ENCODE assay signal across 9 cellular contexts in genomic region chr10:80159166-80159888, GRCh38. TPM values are rescaled to one million over a fixed set of nuclear protein-coding genes. Genes with fewer than 3 reads are reported as not detected.
DNase-seq lines count a peak whose midpoint lies in the region; ATAC-seq and TF ChIP-seq lines count a peak whose summit lies in the region.
"Had no signal": no experiment of that assay in that cellular context is flagged by ENCODE, and none has a peak within 500 bp of the region (broad histone marks: within the 10 kb centered on the region; RNA-seq: fewer than 3 reads in every experiment).

No MANE protein-coding gene starts in this region.

- peaks cover 63% of the 10 kb centered on the region for H3K36me3 ChIP-seq in IMR-90 (ENCODE audit: control insufficient read depth, insufficient read depth, low read length)
- no peaks in the 10 kb centered on the region for H3K36me3 ChIP-seq in hepatocyte (replicated peaks; ENCODE audit: insufficient read depth, low read depth)

- CTCF ChIA-PET in IMR-90 (lab: Yijun Ruan, JAX) = interaction anchor here (1.1 kb wide), 1 partner anchor 44 kb away, joined by 4 read pairs; no protein-coding TSS in a partner anchor

- peak overlapping the region; percentile 99 for H3K4ac ChIP-seq in IMR-90 (ENCODE audit: low read depth, low read length)

- peaks cover 66% of the 10 kb centered on the region for H3K36me3 Mint-ChIP-seq in activated T-helper 1 cell treated with anti-CD3 and anti-CD28 coated beads, Interleukin-12 subunit alpha, Interleukin-12 subunit beta, Interleukin-2, Interleukin-4 antibody, amounts not matched to agents 30 ng/mL and 10 ng/mL and 1 ng/mL, durations not matched to agents 14 hours and 24 hours and 36 hours (ENCODE audit: low read depth)

- in situ Hi-C loops in IMR-90 (cut with MboI; ENCODE audit: low sequenced_read_pairs) = loop anchor here (10.0 to 25.0 kb wide), 2 partner anchors 45 to 303 kb away; partner anchors contain the start of genes ANXA11 and TSPAN14

- TF ChIP-seq CTCF in IMR-90 (conservative IDR thresholded peaks at IDR 0.05; ENCODE audit: low read depth, low read length) = no peak
- TF ChIP-seq CTCF in hepatocyte (IDR thresholded peaks at IDR 0.05; ENCODE audit: poor library complexity) = no peak

- H3K79me1 ChIP-seq in IMR-90 (ENCODE audit: low read depth in 1 of 2, low read length in 2 of 2) = peaks cover 25 to 76% of the 10 kb centered on the region in 2 experiments; a peak in 3 of 4 replicates

- H3K27ac ChIP-seq in IMR-90 (ENCODE audit: insufficient read depth, low read length) = peak overlapping the region; percentile 94
- H3K27ac ChIP-seq in hepatocyte = peak overlapping the region; percentile 91

- no peak for DNase-seq in IMR-90
- DNase-seq in activated T-helper 1 cell treated with anti-CD3 and anti-CD28 coated beads, Interleukin-12 subunit alpha, Interleukin-12 subunit beta, Interleukin-2, Interleukin-4 antibody, amounts not matched to agents 30 ng/mL and 10 ng/mL and 1 ng/mL, durations not matched to agents 14 hours and 24 hours and 36 hours (ENCODE audit: low spot score) = no peak
- no peak for DNase-seq in hepatocyte (ENCODE audit: low spot score)
- DNase-seq in stimulated activated naive CD8-positive, alpha-beta T cell treated with anti-CD3 and anti-CD28 coated beads, Interleukin-15, amount 100 ng/mL, for 72 hours = no peak
- no peak for DNase-seq in stimulated activated CD4-positive, alpha-beta T cell treated with anti-CD3 and anti-CD28 coated beads, Interleukin-4, amount 100 ng/mL, for 4 hours
- DNase-seq in NCI-H1694 (lab: John Stamatoyannopoulos, UW) = no peak
- DNase-seq: NCI-H1436 treated with DMSO at 0.1 percent for 48 hours had no signal

- TF ChIP-seq RAD21 in IMR-90 (IDR thresholded peaks at IDR 0.05; ENCODE audit: low read length) = no peak

- H2AFZ ChIP-seq in IMR-90 (replicated peaks; ENCODE audit: low read length, poor library complexity) (no peak overlapping the region), hepatocyte (no peak overlapping the region)

- 95% methylated on average over 4 of the region's 9 CpGs; no CpG with 5 or more reads in 1 of the 2 experiments for WGBS in IMR-90 (ENCODE audit: extremely low coverage in 2 of 2, insufficient read length in 1 of 2), 2 experiments
- 80% methylated on average over 9 of the region's 9 CpGs for WGBS in hepatocyte (ENCODE audit: low lambda C conversion rate, missing lambda C conversion rate)

- no peaks in the 10 kb centered on the region for H3K9me2 ChIP-seq in hepatocyte (replicated peaks; ENCODE audit: insufficient read depth)

- POLR2A ChIA-PET in IMR-90 (lab: Charles Lee; ENCODE audit: unreplicated experiment) = no interaction called here

- H3K4me3 ChIP-seq in IMR-90 (ENCODE audit: insufficient read depth, low read depth, low read length) = no peak overlapping the region
- no peak overlapping the region for H3K4me3 ChIP-seq in hepatocyte

- H3K9me3 ChIP-seq in IMR-90 (ENCODE audit: control insufficient read depth, insufficient read depth, low read length) (no peaks in the 10 kb centered on the region), hepatocyte (ENCODE audit: low read depth) (no peaks in the 10 kb centered on the region)

- peak overlapping the region; percentile 94; the same call in 2 of the 3 replicates for H2BK15ac ChIP-seq in IMR-90 (ENCODE audit: low read depth, low read length)

- peak overlapping the region; percentile 94 for H4K91ac ChIP-seq in IMR-90 (ENCODE audit: insufficient read depth, low read depth, low read length)

- H3K9ac ChIP-seq in IMR-90 (ENCODE audit: low read depth, low read length) = no peak overlapping the region

- dilution Hi-C loops in IMR-90 (cut with HindIII; ENCODE audit: low sequenced_read_pairs, unreplicated experiment) = no loop called here

- peak overlapping the region; percentile 83 for H3K14ac ChIP-seq in IMR-90 (replicated peaks; ENCODE audit: low read depth, low read length)

- H2BK20ac ChIP-seq in IMR-90 (ENCODE audit: low read depth, low read length) = peak overlapping the region; percentile 97

- H2BK120ac ChIP-seq in IMR-90 (ENCODE audit: low read depth, low read length) = peak overlapping the region; percentile 95

- intact Hi-C loops in IMR-90 (cut with micrococcal nuclease) = no loop called here
- intact Hi-C loops in activated T-helper 1 cell treated with anti-CD3 and anti-CD28 coated beads, Interleukin-12 subunit alpha, Interleukin-12 subunit beta, Interleukin-2, Interleukin-4 antibody, amounts not matched to agents 30 ng/mL and 10 ng/mL and 1 ng/mL, durations not matched to agents 14 hours and 24 hours and 36 hours (cut with micrococcal nuclease) = no loop called here

- H3K4me1 ChIP-seq in IMR-90 (ENCODE audit: control insufficient read depth, insufficient read depth, low read length) (peaks cover 50% of the 10 kb centered on the region), hepatocyte (ENCODE audit: insufficient read depth) (peaks cover 18% of the 10 kb centered on the region)

- peak overlapping the region; percentile 90; the same call in 1 of the 2 replicates for H3K23ac ChIP-seq in IMR-90 (ENCODE audit: low read depth, low read length)

- H3K4me1 Mint-ChIP-seq in activated T-helper 1 cell treated with anti-CD3 and anti-CD28 coated beads, Interleukin-12 subunit alpha, Interleukin-12 subunit beta, Interleukin-2, Interleukin-4 antibody, amounts not matched to agents 30 ng/mL and 10 ng/mL and 1 ng/mL, durations not matched to agents 14 hours and 24 hours and 36 hours (ENCODE audit: low read depth) = peaks cover 15% of the 10 kb centered on the region
- peaks cover 35% of the 10 kb centered on the region for H3K4me1 Mint-ChIP-seq in stimulated activated naive CD8-positive, alpha-beta T cell treated with anti-CD3 and anti-CD28 coated beads, Interleukin-15, amount 100 ng/mL, for 72 hours

- H2AK9ac ChIP-seq in IMR-90 (replicated peaks; ENCODE audit: low read depth, low read length, poor library complexity) = peak overlapping the region; percentile 97

- peak overlapping the region; percentile 92 for H2BK5ac ChIP-seq in IMR-90 (ENCODE audit: low read depth, low read length, poor library complexity, severe bottlenecking)

- no TSS peak for BruUV-seq in IMR-90 (replicated peaks; lab: Mats Ljungman, UMichigan)

- peak overlapping the region; percentile 25; the same call in 1 of the 2 replicates for H4K5ac ChIP-seq in IMR-90 (ENCODE audit: low read depth, low read length)

- H3K79me2 ChIP-seq in hepatocyte = no peaks in the 10 kb centered on the region

- no peaks in the 10 kb centered on the region for H3K27me3 Mint-ChIP-seq in activated T-helper 1 cell treated with anti-CD3 and anti-CD28 coated beads, Interleukin-12 subunit alpha, Interleukin-12 subunit beta, Interleukin-2, Interleukin-4 antibody, amounts not matched to agents 30 ng/mL and 10 ng/mL and 1 ng/mL, durations not matched to agents 14 hours and 24 hours and 36 hours (ENCODE audit: insufficient read depth)
- H3K27me3 Mint-ChIP-seq in stimulated activated naive CD8-positive, alpha-beta T cell treated with anti-CD3 and anti-CD28 coated beads, Interleukin-15, amount 100 ng/mL, for 72 hours = no peaks in the 10 kb centered on the region

- peak overlapping the region; percentile 19 to 89; a peak in 3 of 4 replicates for H4K8ac ChIP-seq in IMR-90 (ENCODE audit: low read depth in 2 of 2, low read length in 2 of 2)

- peak overlapping the region; percentile 6 for H3K27ac Mint-ChIP-seq in activated T-helper 1 cell treated with anti-CD3 and anti-CD28 coated beads, Interleukin-12 subunit alpha, Interleukin-12 subunit beta, Interleukin-2, Interleukin-4 antibody, amounts not matched to agents 30 ng/mL and 10 ng/mL and 1 ng/mL, durations not matched to agents 14 hours and 24 hours and 36 hours
- peak overlapping the region; percentile 36 to 67 for H3K27ac Mint-ChIP-seq in stimulated activated naive CD8-positive, alpha-beta T cell treated with anti-CD3 and anti-CD28 coated beads, Interleukin-15, amount 100 ng/mL, for 72 hours

- no peak overlapping the region for H3K4me2 ChIP-seq in IMR-90 (ENCODE audit: low read depth, low read length)
- H3K4me2 ChIP-seq in hepatocyte = no peak overlapping the region

- H2AK5ac ChIP-seq in IMR-90 (ENCODE audit: low read depth, low read length) = peak overlapping the region; percentile 99

- no peaks in the 10 kb centered on the region for H3K9me3 Mint-ChIP-seq in activated T-helper 1 cell treated with anti-CD3 and anti-CD28 coated beads, Interleukin-12 subunit alpha, Interleukin-12 subunit beta, Interleukin-2, Interleukin-4 antibody, amounts not matched to agents 30 ng/mL and 10 ng/mL and 1 ng/mL, durations not matched to agents 14 hours and 24 hours and 36 hours
- H3K9me3 Mint-ChIP-seq in stimulated activated naive CD8-positive, alpha-beta T cell treated with anti-CD3 and anti-CD28 coated beads, Interleukin-15, amount 100 ng/mL, for 72 hours = no peaks in the 10 kb centered on the region

- 0 out of 2 replicates have a peak, but pooled peaks have one; percentile 6 for TF ChIP-seq POLR2A in IMR-90 (IDR thresholded peaks at IDR 0.05; ENCODE audit: low read depth, low read length)

- peak overlapping the region; percentile 65 for H3K56ac ChIP-seq in IMR-90 (ENCODE audit: extremely low read depth, insufficient read depth, low read length)

- peaks cover 21% of the 10 kb centered on the region for H4K20me1 ChIP-seq in IMR-90 (ENCODE audit: insufficient read depth, low read length)
- H4K20me1 ChIP-seq in hepatocyte (ENCODE audit: insufficient read depth, poor library complexity, severe bottlenecking) = peaks cover under 1% of the 10 kb centered on the region

- no peaks in the 10 kb centered on the region for H3K27me3 ChIP-seq in IMR-90 (ENCODE audit: control insufficient read depth, insufficient read depth, low read length)
- H3K27me3 ChIP-seq in hepatocyte = no peaks in the 10 kb centered on the region

- peaks cover 59% of the 10 kb centered on the region for H3K9me1 ChIP-seq in IMR-90 (ENCODE audit: insufficient read depth, low read length)

- H3K4me3 Mint-ChIP-seq in activated T-helper 1 cell treated with anti-CD3 and anti-CD28 coated beads, Interleukin-12 subunit alpha, Interleukin-12 subunit beta, Interleukin-2, Interleukin-4 antibody, amounts not matched to agents 30 ng/mL and 10 ng/mL and 1 ng/mL, durations not matched to agents 14 hours and 24 hours and 36 hours = no peak overlapping the region
- H3K4me3 Mint-ChIP-seq in stimulated activated naive CD8-positive, alpha-beta T cell treated with anti-CD3 and anti-CD28 coated beads, Interleukin-15, amount 100 ng/mL, for 72 hours = no peak overlapping the region

- H3K18ac ChIP-seq in IMR-90 (ENCODE audit: low read depth, low read length) = peak overlapping the region; percentile 62

- no peak for ATAC-seq in IMR-90 (ENCODE audit: low read depth)
- no peak for ATAC-seq in stimulated activated naive CD8-positive, alpha-beta T cell treated with anti-CD3 and anti-CD28 coated beads, Interleukin-15, amount 100 ng/mL, for 72 hours
- ATAC-seq in HG03442 (IDR thresholded peaks at IDR 0.05; ENCODE audit: unreplicated experiment) = no peak
- no peak for ATAC-seq in GM21526 (IDR thresholded peaks at IDR 0.05; ENCODE audit: low FRiP score, unreplicated experiment)

RNA-seq across cellular contexts. Expression of gene PLAC9, which starts 26.8 kb away (rescaled TPM):
- 1.6 and 1.9 TPM in 2 replicates for total RNA-seq in IMR-90 (2012; rRNA removed)
- polyA plus RNA-seq in IMR-90 (2012; rRNA removed) = 12.2 and 15.6 TPM in 2 replicates
- polyA plus RNA-seq in IMR-90 (2012; cell fraction: cytosol; rRNA removed) = 8.4 and 13.4 TPM in 2 replicates
- 2.1 and 3.1 TPM in 2 replicates for polyA plus RNA-seq in IMR-90 (2012; cell fraction: nucleus; rRNA removed; ENCODE audit: low replicate concordance)
- not detected in 2 replicates for total RNA-seq in activated T-helper 1 cell treated with anti-CD3 and anti-CD28 coated beads, Interleukin-12 subunit alpha, Interleukin-12 subunit beta, Interleukin-2, Interleukin-4 antibody, amounts not matched to agents 30 ng/mL and 10 ng/mL and 1 ng/mL, durations not matched to agents 14 hours and 24 hours and 36 hours
- total RNA-seq in hepatocyte = 11.4 and 14.8 TPM in 2 replicates
- 83.3 and 92.9 TPM in 2 replicates for polyA plus RNA-seq in hepatocyte

RNA-seq across cellular contexts. Expression of gene ANXA11, which starts 46.0 kb away (rescaled TPM):
- total RNA-seq in IMR-90 (2012; rRNA removed) (39.4 and 40.8 TPM in 2 replicates), hepatocyte (88.1 and 92.8 TPM in 2 replicates)
- polyA plus RNA-seq in IMR-90 (2012; rRNA removed) (109 and 114 TPM in 2 replicates), hepatocyte (168 and 184 TPM in 2 replicates)
- polyA plus RNA-seq in IMR-90 (2012; cell fraction: cytosol; rRNA removed) = 104 and 105 TPM in 2 replicates
- 86.2 and 114 TPM in 2 replicates for polyA plus RNA-seq in IMR-90 (2012; cell fraction: nucleus; rRNA removed; ENCODE audit: low replicate concordance)
- total RNA-seq in activated T-helper 1 cell treated with anti-CD3 and anti-CD28 coated beads, Interleukin-12 subunit alpha, Interleukin-12 subunit beta, Interleukin-2, Interleukin-4 antibody, amounts not matched to agents 30 ng/mL and 10 ng/mL and 1 ng/mL, durations not matched to agents 14 hours and 24 hours and 36 hours = 216 and 239 TPM in 2 replicates
